Comparison of ENCODE assay signal across 8 cellular contexts in genomic region chr3:134333522-134334181, GRCh38. TPM values are rescaled to one million over a fixed set of nuclear protein-coding genes. Genes with fewer than 3 reads are reported as not detected.
A peak's percentile ranks its signal among the peaks of the same experiment; 100 is the strongest.
DNase-seq lines count a peak whose midpoint lies in the region; ATAC-seq and TF ChIP-seq lines count a peak whose summit lies in the region.

No MANE protein-coding gene starts in this region.

- H3K4me3 ChIP-seq in H7 (ENCODE audit: insufficient read depth, low read depth, low read length): no peak overlapping the region
- H3K4me3 ChIP-seq in WI38 (ENCODE audit: low read depth, low read length): no peak overlapping the region
- no peak overlapping the region for H3K4me3 ChIP-seq in right cardiac atrium (ENCODE audit: low read length)
- H3K4me3 ChIP-seq in spleen: no peak overlapping the region

- H3K27ac ChIP-seq in right cardiac atrium (ENCODE audit: low read length) (peak overlapping the region; percentile 79), spleen (peak overlapping the region in 5 of 8 donors; percentile 8 to 36 (median 16))

- TF ChIP-seq POLR2A in spleen (IDR thresholded peaks at IDR 0.05): no peak

- TF ChIP-seq CTCF in WI38 (IDR thresholded peaks at IDR 0.05; ENCODE audit: low read depth, low read length) (peak; percentile 30; the same call in 1 of the 2 replicates), spleen (IDR thresholded peaks at IDR 0.05 in 8 of 11, conservative IDR thresholded peaks at IDR 0.05 in 3 of 11) (no peak)

- H3K27me3 ChIP-seq in H7 (ENCODE audit: control insufficient read depth, insufficient read depth, low read length) (no peaks in the 10 kb centered on the region), right cardiac atrium (ENCODE audit: control insufficient read depth, insufficient read depth) (no peaks in the 10 kb centered on the region), spleen (replicated peaks in 1 of 7) (no peaks in the 10 kb centered on the region)

- intact Hi-C loops in right cardiac atrium (cut with DNase I) (no loop called here), spleen (cut with DNase I; ENCODE audit: low total_unique reads) (no loop called here)

- ATAC-seq in right cardiac atrium: peak in 1 of 2 donors; percentile 19
- ATAC-seq in GM18867 (IDR thresholded peaks at IDR 0.05; ENCODE audit: unreplicated experiment): no peak

- H3K4me1 ChIP-seq in right cardiac atrium (ENCODE audit: control insufficient read depth, insufficient read depth, low read length) (peaks cover 29% of the 10 kb centered on the region), spleen (peaks cover 0 to 16% (median 4%) of the 10 kb centered on the region in 6 donors)

- peak; percentile 69 for DNase-seq in H7
- peak in 1 of 3 donors; percentile 67 for DNase-seq in right cardiac atrium
- no peak for DNase-seq in spleen
- no peak for DNase-seq in pons (ENCODE audit: low spot score)
- no peak for DNase-seq in GF-D8 (lab: John Stamatoyannopoulos, UW)
- DNase-seq in activated T-cell treated with anti-CD3 and anti-CD28 coated beads, Interleukin-2, amount 50 U/mL, for 48 hours: no peak

- H3K9me3 ChIP-seq in right cardiac atrium (ENCODE audit: control insufficient read depth, low read length): no peaks in the 10 kb centered on the region
- H3K9me3 ChIP-seq in spleen: no peaks in the 10 kb centered on the region

- 45% methylated on average over 10 of the region's 10 CpGs for WGBS in right cardiac atrium
- WGBS in spleen, 5 donors: 70 to 85% (median 79%) methylated on average over 10 of the region's 10 CpGs

- no peaks in the 10 kb centered on the region for H3K36me3 ChIP-seq in H7 (replicated peaks; ENCODE audit: control insufficient read depth, insufficient read depth, low read length)
- no peaks in the 10 kb centered on the region for H3K36me3 ChIP-seq in spleen

RNA-seq across cellular contexts. Expression of gene AMOTL2, which starts 40.6 kb away (rescaled TPM):
- total RNA-seq in H7 (2014; rRNA removed; shearing (Covaris generic)): 46.0 and 54.5 TPM in 2 replicates
- total RNA-seq in right cardiac atrium: 10 to 100 TPM; 44.6 to 57.6 (median 47.6) TPM
- polyA plus RNA-seq in right cardiac atrium: 22.9 TPM
- 10 to 100 TPM; 27.5 to 83.4 (median 53.1) TPM for total RNA-seq in spleen
- polyA plus RNA-seq in spleen: 10 to 100 TPM in 1 of 3 donors, 1 to 10 TPM in 2; 3.8 to 15.7 (median 6.0) TPM
